Comparison of ENCODE assay signal across 36 cellular contexts in genomic region chr11:118957968-118958367, GRCh38. TPM values are rescaled to one million over a fixed set of nuclear protein-coding genes. Genes with fewer than 3 reads are reported as not detected.
"Had no signal": no experiment of that assay in that cellular context is flagged by ENCODE, and none has a peak within 500 bp of the region (broad histone marks: within the 10 kb centered on the region; RNA-seq: fewer than 3 reads in every experiment).

No MANE protein-coding gene starts in this region.

- H3K9me3 Mint-ChIP-seq: activated B cell treated with CpG ODN at 0.5 μM for 24 hours; activated CD4-positive, alpha-beta memory T cell treated with anti-CD3 and anti-CD28 coated beads, Interleukin-2, amount 10 ng/mL, durations not matched to agents 7 days and 5 days; activated CD4-positive, alpha-beta T cell treated with anti-CD3 and anti-CD28 coated beads, Interleukin-2, amount 10 ng/mL, durations not matched to agents 7 days and 5 days; activated naive CD4-positive, alpha-beta T cell treated with anti-CD3 and anti-CD28 coated beads, Interleukin-2, amount 10 ng/mL, durations not matched to agents 7 days and 5 days; activated naive CD4-positive, alpha-beta T cell treated with anti-CD3 and anti-CD28 coated beads, Interleukin-2, amount 50 U/mL, for 24 hours; activated naive CD8-positive, alpha-beta T cell treated with anti-CD3 and anti-CD28 coated beads, Interleukin-2, amount 10 ng/mL, durations not matched to agents 7 days and 5 days; activated naive CD8-positive, alpha-beta T cell treated with anti-CD3 and anti-CD28 coated beads, Interleukin-2, amount 50 U/mL, for 24 hours; activated T-cell treated with anti-CD3 and anti-CD28 coated beads, Interleukin-2, amount 50 U/mL, for 24 hours; activated T-helper 2 cell treated with anti-CD3 and anti-CD28 coated beads, Interferon-gamma antibody, Interleukin-2, Interleukin-4, amounts not matched to agents 10 μg/mL and 5 μg/mL and 100 μg/mL, durations not matched to agents 14 hours and 24 hours and 36 hours; central memory CD8-positive, alpha-beta T cell; T-helper 1 cell treated with Interleukin-12 subunit alpha and Interleukin-12 subunit beta and Interleukin-4 antibody, amounts not matched to agents 30 μg/mL and 1 μg/mL, for 36 hours; T-helper 2 cell treated with Interferon-gamma antibody and Interleukin-4, amounts not matched to agents 5 μg/mL and 100 μg/mL, for 36 hours had no signal

- DNase-seq: activated B cell treated with CpG ODN at 0.5 μM for 24 hours; activated CD4-positive, alpha-beta memory T cell treated with anti-CD3 and anti-CD28 coated beads, Interleukin-2, amount 10 ng/mL, durations not matched to agents 7 days and 5 days; activated CD4-positive, alpha-beta T cell treated with anti-CD3 and anti-CD28 coated beads for 4 hours; activated CD4-positive, alpha-beta T cell treated with anti-CD3 and anti-CD28 coated beads, Interleukin-2, amount 10 ng/mL, durations not matched to agents 7 days and 5 days; activated CD4-positive, alpha-beta T cell treated with anti-CD3 and anti-CD28 coated beads, Interleukin-2, amount 50 U/mL, for 48 hours; activated CD4-positive, CD25-positive, alpha-beta regulatory T cell treated with anti-CD3 and anti-CD28 coated beads, Interleukin-2, amount 50 U/mL, for 72 hours; activated CD8-positive, alpha-beta memory T cell treated with anti-CD3 and anti-CD28 coated beads for 24 hours; activated CD8-positive, alpha-beta memory T cell treated with anti-CD3 and anti-CD28 coated beads, Interleukin-2, amount 10 ng/mL, durations not matched to agents 7 days and 5 days; activated CD8-positive, alpha-beta memory T cell treated with anti-CD3 and anti-CD28 coated beads, Interleukin-2, amount 50 U/mL, for 48 hours; activated CD8-positive, alpha-beta T cell treated with anti-CD3 and anti-CD28 coated beads, Interleukin-2, amount 10 ng/mL, durations not matched to agents 7 days and 5 days; activated effector memory CD4-positive, alpha-beta T cell treated with Interleukin-2 at 50 U/mL for 16 hours; activated gamma-delta T cell; activated naive CD4-positive, alpha-beta T cell treated with anti-CD3 and anti-CD28 coated beads, Interleukin-2, amount 10 ng/mL, durations not matched to agents 7 days and 5 days; activated naive CD4-positive, alpha-beta T cell treated with Interleukin-2 at 50 U/mL for 16 hours; activated naive CD8-positive, alpha-beta T cell treated with anti-CD3 and anti-CD28 coated beads, Interleukin-2, amount 10 ng/mL, durations not matched to agents 7 days and 5 days; activated naive CD8-positive, alpha-beta T cell treated with anti-CD3 and anti-CD28 coated beads, Interleukin-2, amount 50 U/mL, for 24 hours; activated T-cell treated with anti-CD3 and anti-CD28 coated beads, Interleukin-2, amount 50 U/mL, for 24 hours; activated T-cell treated with anti-CD3 and anti-CD28 coated beads, Interleukin-2, amount 50 U/mL, for 48 hours; amygdala; anterior cingulate cortex; cerebellar nuclear complex; T-helper 1 cell; T-helper 2 cell; T-helper 9 cell had no signal

- H3K27ac Mint-ChIP-seq: activated B cell treated with CpG ODN at 0.5 μM for 24 hours; activated CD4-positive, alpha-beta memory T cell treated with anti-CD3 and anti-CD28 coated beads, Interleukin-2, amount 10 ng/mL, durations not matched to agents 7 days and 5 days; activated CD4-positive, alpha-beta T cell treated with anti-CD3 and anti-CD28 coated beads, Interleukin-2, amount 10 ng/mL, durations not matched to agents 7 days and 5 days; activated CD8-positive, alpha-beta memory T cell treated with anti-CD3 and anti-CD28 coated beads, Interleukin-2, amount 10 ng/mL, durations not matched to agents 7 days and 5 days; activated CD8-positive, alpha-beta T cell treated with anti-CD3 and anti-CD28 coated beads, Interleukin-2, amount 10 ng/mL, durations not matched to agents 7 days and 5 days; activated naive CD4-positive, alpha-beta T cell treated with anti-CD3 and anti-CD28 coated beads, Interleukin-2, amount 10 ng/mL, durations not matched to agents 7 days and 5 days; activated naive CD4-positive, alpha-beta T cell treated with anti-CD3 and anti-CD28 coated beads, Interleukin-2, amount 50 U/mL, for 24 hours; activated naive CD8-positive, alpha-beta T cell; activated naive CD8-positive, alpha-beta T cell treated with anti-CD3 and anti-CD28 coated beads, Interleukin-2, amount 10 ng/mL, durations not matched to agents 7 days and 5 days; activated naive CD8-positive, alpha-beta T cell treated with anti-CD3 and anti-CD28 coated beads, Interleukin-2, amount 50 U/mL, for 24 hours; activated T-cell treated with anti-CD3 and anti-CD28 coated beads, Interleukin-2, amount 50 U/mL, for 24 hours; activated T-helper 2 cell treated with anti-CD3 and anti-CD28 coated beads, Interferon-gamma antibody, Interleukin-2, Interleukin-4, amounts not matched to agents 10 μg/mL and 5 μg/mL and 100 μg/mL, durations not matched to agents 14 hours and 24 hours and 36 hours; brain; T-helper 1 cell treated with Interleukin-12 subunit alpha and Interleukin-12 subunit beta and Interleukin-4 antibody, amounts not matched to agents 30 μg/mL and 1 μg/mL, for 36 hours had no signal

- H3K4me3 ChIP-seq: ascending aorta, cardiac muscle cell had no signal

- H3K27me3 ChIP-seq: ascending aorta had no signal

- H3K9me3 ChIP-seq: ascending aorta had no signal

- H3K4me1 Mint-ChIP-seq: activated CD4-positive, alpha-beta memory T cell treated with anti-CD3 and anti-CD28 coated beads, Interleukin-2, amount 10 ng/mL, durations not matched to agents 7 days and 5 days; activated CD8-positive, alpha-beta memory T cell treated with anti-CD3 and anti-CD28 coated beads, Interleukin-2, amount 10 ng/mL, durations not matched to agents 7 days and 5 days had no signal

- H3K36me3 ChIP-seq: ascending aorta, cardiac muscle cell had no signal

- H3K36me3 Mint-ChIP-seq: activated CD8-positive, alpha-beta memory T cell treated with anti-CD3 and anti-CD28 coated beads, Interleukin-2, amount 10 ng/mL, durations not matched to agents 7 days and 5 days; activated naive CD4-positive, alpha-beta T cell treated with anti-CD3 and anti-CD28 coated beads, Interleukin-2, amount 10 ng/mL, durations not matched to agents 7 days and 5 days; activated naive CD4-positive, alpha-beta T cell treated with anti-CD3 and anti-CD28 coated beads, Interleukin-2, amount 50 U/mL, for 24 hours; activated naive CD8-positive, alpha-beta T cell; activated naive CD8-positive, alpha-beta T cell treated with anti-CD3 and anti-CD28 coated beads, Interleukin-2, amount 10 ng/mL, durations not matched to agents 7 days and 5 days; brain had no signal

- ATAC-seq: activated CD8-positive, alpha-beta memory T cell treated with anti-CD3 and anti-CD28 coated beads, Interleukin-2, amount 10 ng/mL, durations not matched to agents 7 days and 5 days; activated CD8-positive, alpha-beta T cell treated with anti-CD3 and anti-CD28 coated beads, Interleukin-2, amount 10 ng/mL, durations not matched to agents 7 days and 5 days; activated naive CD8-positive, alpha-beta T cell treated with anti-CD3 and anti-CD28 coated beads, Interleukin-2, amount 50 U/mL, for 24 hours had no signal

- H3K27ac ChIP-seq: ascending aorta, cardiac muscle cell, VCaP had no signal

- H3K27me3 Mint-ChIP-seq: activated naive CD4-positive, alpha-beta T cell treated with anti-CD3 and anti-CD28 coated beads, Interleukin-2, amount 50 U/mL, for 24 hours; activated naive CD8-positive, alpha-beta T cell; activated naive CD8-positive, alpha-beta T cell treated with anti-CD3 and anti-CD28 coated beads, Interleukin-2, amount 10 ng/mL, durations not matched to agents 7 days and 5 days; activated T-cell treated with anti-CD3 and anti-CD28 coated beads, Interleukin-2, amount 50 U/mL, for 24 hours had no signal

- H3K4me3 Mint-ChIP-seq: activated B cell treated with CpG ODN at 0.5 μM for 24 hours; activated CD4-positive, alpha-beta memory T cell treated with anti-CD3 and anti-CD28 coated beads, Interleukin-2, amount 10 ng/mL, durations not matched to agents 7 days and 5 days; activated CD4-positive, alpha-beta T cell treated with anti-CD3 and anti-CD28 coated beads, Interleukin-2, amount 10 ng/mL, durations not matched to agents 7 days and 5 days; activated CD8-positive, alpha-beta memory T cell treated with anti-CD3 and anti-CD28 coated beads, Interleukin-2, amount 10 ng/mL, durations not matched to agents 7 days and 5 days; activated CD8-positive, alpha-beta T cell treated with anti-CD3 and anti-CD28 coated beads, Interleukin-2, amount 10 ng/mL, durations not matched to agents 7 days and 5 days; activated naive CD4-positive, alpha-beta T cell treated with anti-CD3 and anti-CD28 coated beads, Interleukin-2, amount 10 ng/mL, durations not matched to agents 7 days and 5 days; activated naive CD4-positive, alpha-beta T cell treated with anti-CD3 and anti-CD28 coated beads, Interleukin-2, amount 50 U/mL, for 24 hours; activated naive CD8-positive, alpha-beta T cell; activated naive CD8-positive, alpha-beta T cell treated with anti-CD3 and anti-CD28 coated beads, Interleukin-2, amount 10 ng/mL, durations not matched to agents 7 days and 5 days; activated naive CD8-positive, alpha-beta T cell treated with anti-CD3 and anti-CD28 coated beads, Interleukin-2, amount 50 U/mL, for 24 hours; activated T-cell treated with anti-CD3 and anti-CD28 coated beads, Interleukin-2, amount 50 U/mL, for 24 hours; brain; central memory CD8-positive, alpha-beta T cell; T-helper 1 cell treated with Interleukin-12 subunit alpha and Interleukin-12 subunit beta and Interleukin-4 antibody, amounts not matched to agents 30 μg/mL and 1 μg/mL, for 36 hours; T-helper 2 cell treated with Interferon-gamma antibody and Interleukin-4, amounts not matched to agents 5 μg/mL and 100 μg/mL, for 36 hours had no signal

- H3K4me1 ChIP-seq: ascending aorta had no signal

RNA-seq across cellular contexts. Expression of gene UPK2, which starts 1.9 kb away (rescaled TPM):
- total RNA-seq: activated CD4-positive, alpha-beta memory T cell treated with anti-CD3 and anti-CD28 coated beads, Interleukin-2, amount 10 ng/mL, durations not matched to agents 7 days and 5 days; activated CD8-positive, alpha-beta memory T cell treated with anti-CD3 and anti-CD28 coated beads, Interleukin-2, amount 10 ng/mL, durations not matched to agents 7 days and 5 days; activated CD8-positive, alpha-beta T cell treated with anti-CD3 and anti-CD28 coated beads, Interleukin-2, amount 10 ng/mL, durations not matched to agents 7 days and 5 days; activated T-helper 2 cell treated with anti-CD3 and anti-CD28 coated beads, Interferon-gamma antibody, Interleukin-2, Interleukin-4, amounts not matched to agents 10 μg/mL and 5 μg/mL and 100 μg/mL, durations not matched to agents 14 hours and 24 hours and 36 hours; ascending aorta; bronchial epithelial cell had no signal

RNA-seq across cellular contexts. Expression of gene FOXR1, which starts 13.6 kb away (rescaled TPM):
- total RNA-seq: activated B cell treated with CpG ODN at 0.5 μM for 24 hours; activated CD4-positive, alpha-beta memory T cell treated with anti-CD3 and anti-CD28 coated beads, Interleukin-2, amount 10 ng/mL, durations not matched to agents 7 days and 5 days; activated CD4-positive, alpha-beta T cell treated with anti-CD3 and anti-CD28 coated beads, Interleukin-2, amount 10 ng/mL, durations not matched to agents 7 days and 5 days; activated CD8-positive, alpha-beta memory T cell treated with anti-CD3 and anti-CD28 coated beads, Interleukin-2, amount 10 ng/mL, durations not matched to agents 7 days and 5 days; activated CD8-positive, alpha-beta T cell treated with anti-CD3 and anti-CD28 coated beads, Interleukin-2, amount 10 ng/mL, durations not matched to agents 7 days and 5 days; activated naive CD8-positive, alpha-beta T cell treated with anti-CD3 and anti-CD28 coated beads, Interleukin-2, amount 10 ng/mL, durations not matched to agents 7 days and 5 days; activated T-helper 2 cell treated with anti-CD3 and anti-CD28 coated beads, Interferon-gamma antibody, Interleukin-2, Interleukin-4, amounts not matched to agents 10 μg/mL and 5 μg/mL and 100 μg/mL, durations not matched to agents 14 hours and 24 hours and 36 hours; ascending aorta; bronchial epithelial cell had no signal
- polyA plus RNA-seq: adipose tissue, cardiac muscle cell had no signal
